ENCODE assay signal across 12 cellular contexts in the genomic region with DNA sequence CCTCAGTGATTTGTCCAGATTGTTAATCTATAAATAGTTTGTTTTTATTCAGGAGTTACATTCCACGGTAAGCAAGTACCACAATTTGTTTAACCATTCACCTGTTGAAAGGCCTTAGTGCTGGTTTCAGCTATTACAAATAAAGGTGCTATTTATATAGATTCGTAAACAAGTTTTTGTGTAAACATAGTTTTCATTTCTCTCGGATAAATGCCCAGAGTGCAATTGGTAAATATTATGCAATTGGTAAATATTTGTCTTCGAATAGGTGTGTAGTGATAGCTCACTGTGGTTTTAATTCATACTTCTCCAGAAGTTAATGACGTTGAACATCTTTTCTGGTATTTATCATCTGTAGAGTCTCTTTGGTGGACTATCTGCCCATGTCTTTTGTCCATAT.
"Had no signal": no experiment of that assay in that cellular context is flagged by ENCODE, and none has a peak within 500 bp of the region (broad histone marks: within the 10 kb centered on the region; RNA-seq: fewer than 3 reads in every experiment).

No MANE protein-coding gene starts in this region.

- H3K4me3 ChIP-seq: adrenal gland, lung, thyroid gland, uterus had no signal

- H3K36me3 ChIP-seq: adrenal gland, thyroid gland, uterus had no signal

- H3K27ac ChIP-seq: adrenal gland, uterus had no signal

- ATAC-seq: stimulated activated effector memory CD8-positive, alpha-beta T cell treated with anti-CD3 and anti-CD28 coated beads, Interleukin-12 subunit alpha, Interleukin-12 subunit beta, amount 100 ng/mL, for 72 hours had no signal

- H3K27me3 ChIP-seq: thyroid gland, uterus had no signal

- H3K9me3 ChIP-seq: adrenal gland, thyroid gland, uterus had no signal

- H3K4me1 ChIP-seq: uterus had no signal

- DNase-seq: activated CD4-positive, alpha-beta T cell treated with anti-CD3 and anti-CD28 coated beads, Interleukin-2, amount 10 ng/mL, durations not matched to agents 7 days and 5 days; activated CD8-positive, alpha-beta memory T cell treated with anti-CD3 and anti-CD28 coated beads for 24 hours; activated naive CD4-positive, alpha-beta T cell treated with anti-CD3 and anti-CD28 coated beads, Interleukin-2, amount 50 U/mL, for 16 hours; adrenal gland; cortex of kidney; effector memory CD4-positive, alpha-beta T cell; naive B cell; small intestine; thyroid gland; uterus had no signal
